1 cellular context compared by ENCODE assay signal in the genomic region with DNA sequence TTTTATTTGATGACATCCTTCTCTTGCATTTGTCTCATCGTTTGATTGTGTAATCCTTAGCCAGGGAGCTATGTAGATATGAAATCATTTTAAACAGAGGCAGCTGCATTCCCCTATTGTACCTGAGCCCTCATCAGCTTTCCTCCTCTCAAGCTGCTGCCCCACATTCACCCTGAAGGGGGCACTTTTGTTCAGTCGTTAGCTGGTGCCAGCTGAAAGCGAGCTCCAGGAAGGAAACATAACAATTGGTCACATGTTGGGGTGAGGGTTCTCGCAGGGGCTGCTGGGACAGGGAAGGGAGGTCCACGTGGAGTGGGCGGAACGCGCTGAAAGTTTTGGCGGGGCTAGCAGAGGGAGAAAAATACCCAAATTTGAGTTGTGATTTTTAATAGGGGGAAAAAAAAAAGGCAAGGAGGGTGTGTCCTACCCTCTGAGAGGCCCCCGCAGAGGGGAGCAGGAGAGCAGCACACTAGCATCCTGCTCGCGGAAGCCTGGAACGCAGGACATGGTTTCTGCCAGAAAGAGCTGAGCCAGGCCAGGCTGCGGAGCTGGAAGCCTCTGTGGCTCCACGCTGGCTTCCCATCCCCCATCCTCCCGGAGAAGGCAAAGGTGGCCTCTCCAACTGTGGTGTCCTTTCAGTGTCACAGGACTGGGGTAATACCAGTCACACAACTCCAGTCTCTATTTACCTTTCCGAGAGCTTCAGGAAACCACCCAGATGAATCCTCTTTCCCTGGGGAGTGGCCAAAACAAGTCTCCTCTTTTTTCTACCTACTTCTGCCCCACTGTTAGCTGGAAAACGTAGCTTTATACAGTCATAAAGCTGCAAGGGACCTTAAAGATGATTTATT.
TF ChIP-seq lines count a peak whose summit lies in the region.

No MANE protein-coding gene starts in this region.

TF ChIP-seq in GM12878, 131 proteins besides CTCF, POLR2A, EP300 and RAD21 (continues in another document):
- TF ChIP-seq BHLHE40 (IDR thresholded peaks at IDR 0.05; ENCODE audit: borderline replicate concordance in 1 of 2, low read depth in 2 of 2, low read length in 1 of 2): peak; percentile 45 to 70; a peak in 2 of 4 replicates
- TF ChIP-seq EGR1 (IDR thresholded peaks at IDR 0.05; ENCODE audit: borderline replicate concordance in 1 of 2, low read depth in 2 of 2, low read length in 2 of 2): peak in 1 of 2 experiments; percentile 61; a peak in 1 of 3 replicates
- 0 out of 2 replicates have a peak, but pooled peaks have one; percentile 29 for TF ChIP-seq IRF4 (IDR thresholded peaks at IDR 0.05; ENCODE audit: low read depth, low read length)
- TF ChIP-seq IKZF1 (conservative IDR thresholded peaks at IDR 0.05): 0 out of 2 replicates have a peak, but pooled peaks have one; percentile 28
- TF ChIP-seq, protein P1, sequence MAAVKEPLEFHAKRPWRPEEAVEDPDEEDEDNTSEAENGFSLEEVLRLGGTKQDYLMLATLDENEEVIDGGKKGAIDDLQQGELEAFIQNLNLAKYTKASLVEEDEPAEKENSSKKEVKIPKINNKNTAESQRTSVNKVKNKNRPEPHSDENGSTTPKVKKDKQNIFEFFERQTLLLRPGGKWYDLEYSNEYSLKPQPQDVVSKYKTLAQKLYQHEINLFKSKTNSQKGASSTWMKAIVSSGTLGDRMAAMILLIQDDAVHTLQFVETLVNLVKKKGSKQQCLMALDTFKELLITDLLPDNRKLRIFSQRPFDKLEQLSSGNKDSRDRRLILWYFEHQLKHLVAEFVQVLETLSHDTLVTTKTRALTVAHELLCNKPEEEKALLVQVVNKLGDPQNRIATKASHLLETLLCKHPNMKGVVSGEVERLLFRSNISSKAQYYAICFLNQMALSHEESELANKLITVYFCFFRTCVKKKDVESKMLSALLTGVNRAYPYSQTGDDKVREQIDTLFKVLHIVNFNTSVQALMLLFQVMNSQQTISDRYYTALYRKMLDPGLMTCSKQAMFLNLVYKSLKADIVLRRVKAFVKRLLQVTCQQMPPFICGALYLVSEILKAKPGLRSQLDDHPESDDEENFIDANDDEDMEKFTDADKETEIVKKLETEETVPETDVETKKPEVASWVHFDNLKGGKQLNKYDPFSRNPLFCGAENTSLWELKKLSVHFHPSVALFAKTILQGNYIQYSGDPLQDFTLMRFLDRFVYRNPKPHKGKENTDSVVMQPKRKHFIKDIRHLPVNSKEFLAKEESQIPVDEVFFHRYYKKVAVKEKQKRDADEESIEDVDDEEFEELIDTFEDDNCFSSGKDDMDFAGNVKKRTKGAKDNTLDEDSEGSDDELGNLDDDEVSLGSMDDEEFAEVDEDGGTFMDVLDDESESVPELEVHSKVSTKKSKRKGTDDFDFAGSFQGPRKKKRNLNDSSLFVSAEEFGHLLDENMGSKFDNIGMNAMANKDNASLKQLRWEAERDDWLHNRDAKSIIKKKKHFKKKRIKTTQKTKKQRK (IDR thresholded peaks at IDR 0.05; ENCODE audit: low read depth, low read length): no peak
- peak; percentile 97 for TF ChIP-seq RAD51 (IDR thresholded peaks at IDR 0.05)
- peak; percentile 90 for TF ChIP-seq SMC3 (IDR thresholded peaks at IDR 0.05; ENCODE audit: borderline replicate concordance, low read length)
- TF ChIP-seq ZNF207 (IDR thresholded peaks at IDR 0.05; ENCODE audit: borderline replicate concordance): peak; percentile 61; the same call in 1 of the 2 replicates
- TF ChIP-seq TARDBP (IDR thresholded peaks at IDR 0.05; ENCODE audit: borderline replicate concordance): no peak
- TF ChIP-seq, protein P2, sequence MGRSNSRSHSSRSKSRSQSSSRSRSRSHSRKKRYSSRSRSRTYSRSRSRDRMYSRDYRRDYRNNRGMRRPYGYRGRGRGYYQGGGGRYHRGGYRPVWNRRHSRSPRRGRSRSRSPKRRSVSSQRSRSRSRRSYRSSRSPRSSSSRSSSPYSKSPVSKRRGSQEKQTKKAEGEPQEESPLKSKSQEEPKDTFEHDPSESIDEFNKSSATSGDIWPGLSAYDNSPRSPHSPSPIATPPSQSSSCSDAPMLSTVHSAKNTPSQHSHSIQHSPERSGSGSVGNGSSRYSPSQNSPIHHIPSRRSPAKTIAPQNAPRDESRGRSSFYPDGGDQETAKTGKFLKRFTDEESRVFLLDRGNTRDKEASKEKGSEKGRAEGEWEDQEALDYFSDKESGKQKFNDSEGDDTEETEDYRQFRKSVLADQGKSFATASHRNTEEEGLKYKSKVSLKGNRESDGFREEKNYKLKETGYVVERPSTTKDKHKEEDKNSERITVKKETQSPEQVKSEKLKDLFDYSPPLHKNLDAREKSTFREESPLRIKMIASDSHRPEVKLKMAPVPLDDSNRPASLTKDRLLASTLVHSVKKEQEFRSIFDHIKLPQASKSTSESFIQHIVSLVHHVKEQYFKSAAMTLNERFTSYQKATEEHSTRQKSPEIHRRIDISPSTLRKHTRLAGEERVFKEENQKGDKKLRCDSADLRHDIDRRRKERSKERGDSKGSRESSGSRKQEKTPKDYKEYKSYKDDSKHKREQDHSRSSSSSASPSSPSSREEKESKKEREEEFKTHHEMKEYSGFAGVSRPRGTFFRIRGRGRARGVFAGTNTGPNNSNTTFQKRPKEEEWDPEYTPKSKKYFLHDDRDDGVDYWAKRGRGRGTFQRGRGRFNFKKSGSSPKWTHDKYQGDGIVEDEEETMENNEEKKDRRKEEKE (IDR thresholded peaks at IDR 0.05): no peak
- no peak for TF ChIP-seq SUZ12 (IDR thresholded peaks at IDR 0.05; ENCODE audit: unreplicated experiment)
- peak; percentile 68 for TF ChIP-seq NR2C1 (IDR thresholded peaks at IDR 0.05)
- TF ChIP-seq, protein P3, sequence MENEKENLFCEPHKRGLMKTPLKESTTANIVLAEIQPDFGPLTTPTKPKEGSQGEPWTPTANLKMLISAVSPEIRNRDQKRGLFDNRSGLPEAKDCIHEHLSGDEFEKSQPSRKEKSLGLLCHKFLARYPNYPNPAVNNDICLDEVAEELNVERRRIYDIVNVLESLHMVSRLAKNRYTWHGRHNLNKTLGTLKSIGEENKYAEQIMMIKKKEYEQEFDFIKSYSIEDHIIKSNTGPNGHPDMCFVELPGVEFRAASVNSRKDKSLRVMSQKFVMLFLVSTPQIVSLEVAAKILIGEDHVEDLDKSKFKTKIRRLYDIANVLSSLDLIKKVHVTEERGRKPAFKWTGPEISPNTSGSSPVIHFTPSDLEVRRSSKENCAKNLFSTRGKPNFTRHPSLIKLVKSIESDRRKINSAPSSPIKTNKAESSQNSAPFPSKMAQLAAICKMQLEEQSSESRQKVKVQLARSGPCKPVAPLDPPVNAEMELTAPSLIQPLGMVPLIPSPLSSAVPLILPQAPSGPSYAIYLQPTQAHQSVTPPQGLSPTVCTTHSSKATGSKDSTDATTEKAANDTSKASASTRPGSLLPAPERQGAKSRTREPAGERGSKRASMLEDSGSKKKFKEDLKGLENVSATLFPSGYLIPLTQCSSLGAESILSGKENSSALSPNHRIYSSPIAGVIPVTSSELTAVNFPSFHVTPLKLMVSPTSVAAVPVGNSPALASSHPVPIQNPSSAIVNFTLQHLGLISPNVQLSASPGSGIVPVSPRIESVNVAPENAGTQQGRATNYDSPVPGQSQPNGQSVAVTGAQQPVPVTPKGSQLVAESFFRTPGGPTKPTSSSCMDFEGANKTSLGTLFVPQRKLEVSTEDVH (IDR thresholded peaks at IDR 0.05; ENCODE audit: low read depth, partially characterized antibody): peak; percentile 48
- peak; percentile 42 for TF ChIP-seq SP1 (IDR thresholded peaks at IDR 0.05; ENCODE audit: low read depth, low read length)
- TF ChIP-seq, protein P4, sequence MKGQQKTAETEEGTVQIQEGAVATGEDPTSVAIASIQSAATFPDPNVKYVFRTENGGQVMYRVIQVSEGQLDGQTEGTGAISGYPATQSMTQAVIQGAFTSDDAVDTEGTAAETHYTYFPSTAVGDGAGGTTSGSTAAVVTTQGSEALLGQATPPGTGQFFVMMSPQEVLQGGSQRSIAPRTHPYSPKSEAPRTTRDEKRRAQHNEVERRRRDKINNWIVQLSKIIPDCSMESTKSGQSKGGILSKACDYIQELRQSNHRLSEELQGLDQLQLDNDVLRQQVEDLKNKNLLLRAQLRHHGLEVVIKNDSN (IDR thresholded peaks at IDR 0.05; ENCODE audit: borderline replicate concordance, extremely low read length, insufficient read depth, low read depth, low read length): peak; percentile 92
- TF ChIP-seq SMARCA5 (IDR thresholded peaks at IDR 0.05): peak; percentile 50; the same call in 1 of the 2 replicates
- TF ChIP-seq, protein P5, sequence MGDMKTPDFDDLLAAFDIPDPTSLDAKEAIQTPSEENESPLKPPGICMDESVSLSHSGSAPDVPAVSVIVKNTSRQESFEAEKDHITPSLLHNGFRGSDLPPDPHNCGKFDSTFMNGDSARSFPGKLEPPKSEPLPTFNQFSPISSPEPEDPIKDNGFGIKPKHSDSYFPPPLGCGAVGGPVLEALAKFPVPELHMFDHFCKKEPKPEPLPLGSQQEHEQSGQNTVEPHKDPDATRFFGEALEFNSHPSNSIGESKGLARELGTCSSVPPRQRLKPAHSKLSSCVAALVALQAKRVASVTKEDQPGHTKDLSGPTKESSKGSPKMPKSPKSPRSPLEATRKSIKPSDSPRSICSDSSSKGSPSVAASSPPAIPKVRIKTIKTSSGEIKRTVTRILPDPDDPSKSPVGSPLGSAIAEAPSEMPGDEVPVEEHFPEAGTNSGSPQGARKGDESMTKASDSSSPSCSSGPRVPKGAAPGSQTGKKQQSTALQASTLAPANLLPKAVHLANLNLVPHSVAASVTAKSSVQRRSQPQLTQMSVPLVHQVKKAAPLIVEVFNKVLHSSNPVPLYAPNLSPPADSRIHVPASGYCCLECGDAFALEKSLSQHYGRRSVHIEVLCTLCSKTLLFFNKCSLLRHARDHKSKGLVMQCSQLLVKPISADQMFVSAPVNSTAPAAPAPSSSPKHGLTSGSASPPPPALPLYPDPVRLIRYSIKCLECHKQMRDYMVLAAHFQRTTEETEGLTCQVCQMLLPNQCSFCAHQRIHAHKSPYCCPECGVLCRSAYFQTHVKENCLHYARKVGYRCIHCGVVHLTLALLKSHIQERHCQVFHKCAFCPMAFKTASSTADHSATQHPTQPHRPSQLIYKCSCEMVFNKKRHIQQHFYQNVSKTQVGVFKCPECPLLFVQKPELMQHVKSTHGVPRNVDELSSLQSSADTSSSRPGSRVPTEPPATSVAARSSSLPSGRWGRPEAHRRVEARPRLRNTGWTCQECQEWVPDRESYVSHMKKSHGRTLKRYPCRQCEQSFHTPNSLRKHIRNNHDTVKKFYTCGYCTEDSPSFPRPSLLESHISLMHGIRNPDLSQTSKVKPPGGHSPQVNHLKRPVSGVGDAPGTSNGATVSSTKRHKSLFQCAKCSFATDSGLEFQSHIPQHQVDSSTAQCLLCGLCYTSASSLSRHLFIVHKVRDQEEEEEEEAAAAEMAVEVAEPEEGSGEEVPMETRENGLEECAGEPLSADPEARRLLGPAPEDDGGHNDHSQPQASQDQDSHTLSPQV (IDR thresholded peaks at IDR 0.05): 0 out of 2 replicates have a peak, but pooled peaks have one; percentile 35
- TF ChIP-seq YY1 (IDR thresholded peaks at IDR 0.05; ENCODE audit: low read depth, low read length): peak; percentile 75; the same call in 1 of the 2 replicates
- TF ChIP-seq, protein P6, sequence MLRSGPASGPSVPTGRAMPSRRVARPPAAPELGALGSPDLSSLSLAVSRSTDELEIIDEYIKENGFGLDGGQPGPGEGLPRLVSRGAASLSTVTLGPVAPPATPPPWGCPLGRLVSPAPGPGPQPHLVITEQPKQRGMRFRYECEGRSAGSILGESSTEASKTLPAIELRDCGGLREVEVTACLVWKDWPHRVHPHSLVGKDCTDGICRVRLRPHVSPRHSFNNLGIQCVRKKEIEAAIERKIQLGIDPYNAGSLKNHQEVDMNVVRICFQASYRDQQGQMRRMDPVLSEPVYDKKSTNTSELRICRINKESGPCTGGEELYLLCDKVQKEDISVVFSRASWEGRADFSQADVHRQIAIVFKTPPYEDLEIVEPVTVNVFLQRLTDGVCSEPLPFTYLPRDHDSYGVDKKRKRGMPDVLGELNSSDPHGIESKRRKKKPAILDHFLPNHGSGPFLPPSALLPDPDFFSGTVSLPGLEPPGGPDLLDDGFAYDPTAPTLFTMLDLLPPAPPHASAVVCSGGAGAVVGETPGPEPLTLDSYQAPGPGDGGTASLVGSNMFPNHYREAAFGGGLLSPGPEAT (IDR thresholded peaks at IDR 0.05; ENCODE audit: low read depth): peak; percentile 70
- peak; percentile 49; the same call in 1 of the 2 replicates for TF ChIP-seq HCFC1 (IDR thresholded peaks at IDR 0.05; ENCODE audit: low read length)
- 0 out of 2 replicates have a peak, but pooled peaks have one; percentile 41 for TF ChIP-seq RUNX3 (IDR thresholded peaks at IDR 0.05; ENCODE audit: low read length)
- TF ChIP-seq HDGF (IDR thresholded peaks at IDR 0.05): 0 out of 2 replicates have a peak, but pooled peaks have one; percentile 46
- TF ChIP-seq ASH2L (IDR thresholded peaks at IDR 0.05; ENCODE audit: borderline replicate concordance, low read depth): no peak
- peak; percentile 99 for TF ChIP-seq MXI1 (IDR thresholded peaks at IDR 0.05; ENCODE audit: low read depth, low read length)
- 0 out of 2 replicates have a peak, but pooled peaks have one; percentile 57 for TF ChIP-seq CHD1 (IDR thresholded peaks at IDR 0.05; ENCODE audit: low read depth, low read length)
- TF ChIP-seq, protein P7, sequence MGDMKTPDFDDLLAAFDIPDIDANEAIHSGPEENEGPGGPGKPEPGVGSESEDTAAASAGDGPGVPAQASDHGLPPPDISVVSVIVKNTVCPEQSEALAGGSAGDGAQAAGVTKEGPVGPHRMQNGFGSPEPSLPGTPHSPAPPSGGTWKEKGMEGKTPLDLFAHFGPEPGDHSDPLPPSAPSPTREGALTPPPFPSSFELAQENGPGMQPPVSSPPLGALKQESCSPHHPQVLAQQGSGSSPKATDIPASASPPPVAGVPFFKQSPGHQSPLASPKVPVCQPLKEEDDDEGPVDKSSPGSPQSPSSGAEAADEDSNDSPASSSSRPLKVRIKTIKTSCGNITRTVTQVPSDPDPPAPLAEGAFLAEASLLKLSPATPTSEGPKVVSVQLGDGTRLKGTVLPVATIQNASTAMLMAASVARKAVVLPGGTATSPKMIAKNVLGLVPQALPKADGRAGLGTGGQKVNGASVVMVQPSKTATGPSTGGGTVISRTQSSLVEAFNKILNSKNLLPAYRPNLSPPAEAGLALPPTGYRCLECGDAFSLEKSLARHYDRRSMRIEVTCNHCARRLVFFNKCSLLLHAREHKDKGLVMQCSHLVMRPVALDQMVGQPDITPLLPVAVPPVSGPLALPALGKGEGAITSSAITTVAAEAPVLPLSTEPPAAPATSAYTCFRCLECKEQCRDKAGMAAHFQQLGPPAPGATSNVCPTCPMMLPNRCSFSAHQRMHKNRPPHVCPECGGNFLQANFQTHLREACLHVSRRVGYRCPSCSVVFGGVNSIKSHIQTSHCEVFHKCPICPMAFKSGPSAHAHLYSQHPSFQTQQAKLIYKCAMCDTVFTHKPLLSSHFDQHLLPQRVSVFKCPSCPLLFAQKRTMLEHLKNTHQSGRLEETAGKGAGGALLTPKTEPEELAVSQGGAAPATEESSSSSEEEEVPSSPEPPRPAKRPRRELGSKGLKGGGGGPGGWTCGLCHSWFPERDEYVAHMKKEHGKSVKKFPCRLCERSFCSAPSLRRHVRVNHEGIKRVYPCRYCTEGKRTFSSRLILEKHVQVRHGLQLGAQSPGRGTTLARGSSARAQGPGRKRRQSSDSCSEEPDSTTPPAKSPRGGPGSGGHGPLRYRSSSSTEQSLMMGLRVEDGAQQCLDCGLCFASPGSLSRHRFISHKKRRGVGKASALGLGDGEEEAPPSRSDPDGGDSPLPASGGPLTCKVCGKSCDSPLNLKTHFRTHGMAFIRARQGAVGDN (IDR thresholded peaks at IDR 0.05): peak; percentile 88
